In genomic region chr16:67504190-67505021, GRCh38 we compare ENCODE assay signal across 10 cellular contexts. TPM values are rescaled to one million over a fixed set of nuclear protein-coding genes. Genes with fewer than 3 reads are reported as not detected.
DNase-seq lines count a peak whose midpoint lies in the region; ATAC-seq lines count a peak whose summit lies in the region.
"Had no signal": no experiment of that assay in that cellular context is flagged by ENCODE, and none has a peak within 500 bp of the region (broad histone marks: within the 10 kb centered on the region; RNA-seq: fewer than 3 reads in every experiment).

No MANE protein-coding gene starts in this region.

- no peaks in the 10 kb centered on the region for H3K9me3 ChIP-seq in BLaER1

- peaks cover 2% of the 10 kb centered on the region for H3K36me3 Mint-ChIP-seq in activated CD4-positive, alpha-beta memory T cell treated with anti-CD3 and anti-CD28 coated beads for 36 hours

- H3K27ac ChIP-seq in BLaER1, result peak overlapping the region; percentile 68; the same call in 1 of the 2 replicates

- no peaks in the 10 kb centered on the region for H3K27me3 ChIP-seq in BLaER1

- H3K9ac ChIP-seq in BLaER1, result 0 out of 2 replicates have a peak overlapping the region, but pooled peaks have one; percentile 48

- peak; percentile 76 for DNase-seq in activated CD4-positive, alpha-beta memory T cell treated with anti-CD3 and anti-CD28 coated beads for 36 hours
- DNase-seq in left colon (peak; percentile 62 to 80), GOT3 (lab: John Stamatoyannopoulos, UW) (no peak), retina (no peak), medulla oblongata (ENCODE audit: extremely low spot score) (no peak)

- POLR2A ChIA-PET in activated CD4-positive, alpha-beta memory T cell treated with anti-CD3 and anti-CD28 coated beads for 36 hours (lab: Charles Lee), result no interaction called here

- peak overlapping the region; percentile 72 for H3K4me2 ChIP-seq in BLaER1

- H3K4me3 ChIP-seq in BLaER1, result no peak overlapping the region

- H4K20me1 ChIP-seq in BLaER1, result no peaks in the 10 kb centered on the region

- H3K4me3 Mint-ChIP-seq in activated CD4-positive, alpha-beta memory T cell treated with anti-CD3 and anti-CD28 coated beads for 36 hours, result no peak overlapping the region

- intact Hi-C loops in activated CD4-positive, alpha-beta memory T cell treated with anti-CD3 and anti-CD28 coated beads for 36 hours (cut with micrococcal nuclease), result loop anchor here (1.0 kb wide), 1 partner anchor 17 kb away; no protein-coding TSS in a partner anchor
- intact Hi-C loops in left colon (cut with DNase I, micrococcal nuclease), result no loop called here

- CTCF ChIA-PET in activated CD4-positive, alpha-beta memory T cell treated with anti-CD3 and anti-CD28 coated beads for 36 hours (lab: Charles Lee), result interaction anchor here (0.8 to 1.7 kb wide), 5 partner anchors 11 to 43 kb away, joined by 4 to 9 read pairs (median 5); no protein-coding TSS in a partner anchor

- H3K27me3 Mint-ChIP-seq in activated CD4-positive, alpha-beta memory T cell treated with anti-CD3 and anti-CD28 coated beads for 36 hours, result no peaks in the 10 kb centered on the region

- H3K4me1 ChIP-seq in BLaER1, result peaks cover 26% of the 10 kb centered on the region

- H3K4me1 Mint-ChIP-seq in activated CD4-positive, alpha-beta memory T cell treated with anti-CD3 and anti-CD28 coated beads for 36 hours (ENCODE audit: low read depth), result peaks cover 42% of the 10 kb centered on the region

- no peaks in the 10 kb centered on the region for H3K9me3 Mint-ChIP-seq in activated CD4-positive, alpha-beta memory T cell treated with anti-CD3 and anti-CD28 coated beads for 36 hours

- peak overlapping the region; percentile 82 for H3K27ac Mint-ChIP-seq in activated CD4-positive, alpha-beta memory T cell treated with anti-CD3 and anti-CD28 coated beads for 36 hours

- ATAC-seq in HG03108 (IDR thresholded peaks at IDR 0.05; ENCODE audit: unreplicated experiment), result peak; percentile 75
- peak; percentile 99 for ATAC-seq in left colon
- ATAC-seq in HG03175 (IDR thresholded peaks at IDR 0.05; ENCODE audit: unreplicated experiment), result no peak

- peaks cover 7% of the 10 kb centered on the region; the same call in 1 of the 2 replicates for H3K36me3 ChIP-seq in BLaER1

RNA-seq across cellular contexts. Expression of gene AGRP, which starts 21.1 kb away (rescaled TPM):
- not detected for total RNA-seq in activated CD4-positive, alpha-beta memory T cell treated with anti-CD3 and anti-CD28 coated beads for 36 hours
- total RNA-seq in left colon, result not detected
- total RNA-seq: glomerular endothelial cell; T-helper 2 cell treated with Interferon-gamma antibody and Interleukin-4, amounts not matched to agents 100 ng/mL and 5 ng/mL, for 36 hours had no signal

RNA-seq across cellular contexts. Expression of gene ATP6V0D1, which starts 23.4 kb away (rescaled TPM):
- total RNA-seq in activated CD4-positive, alpha-beta memory T cell treated with anti-CD3 and anti-CD28 coated beads for 36 hours, result 10 to 100 TPM; 25.0 to 26.3 TPM
- total RNA-seq in left colon, result 100 to 1,000 TPM; 226 to 297 TPM

RNA-seq across cellular contexts. Expression of gene RIPOR1, which starts 24.2 kb away (rescaled TPM):
- total RNA-seq in activated CD4-positive, alpha-beta memory T cell treated with anti-CD3 and anti-CD28 coated beads for 36 hours, result 10 to 100 TPM; 33.4 to 37.9 TPM
- 10 to 100 TPM; 14.4 to 22.4 TPM for total RNA-seq in left colon

RNA-seq across cellular contexts. Expression of gene CTCF, which starts 57.9 kb away (rescaled TPM):
- 10 to 100 TPM; 48.9 to 51.5 TPM for total RNA-seq in activated CD4-positive, alpha-beta memory T cell treated with anti-CD3 and anti-CD28 coated beads for 36 hours
- 10 to 100 TPM; 37.0 to 42.2 TPM for total RNA-seq in left colon

Comparison
In these comparisons a context has a peak if more than half of its experiments do, and no peak if none do; other contexts are left out.
1. DNase-seq: peak in activated CD4-positive, alpha-beta memory T cell treated with anti-CD3 and anti-CD28 coated beads for 36 hours (single experiment) and left colon (2 of 2); none in GOT3 (single experiment), retina (single experiment) and medulla oblongata (single experiment).
2. RNA of gene ATP6V0D1, which starts 23.4 kb away (total RNA-seq): 226 to 297 TPM in left colon; 25.0 to 26.3 TPM in activated CD4-positive, alpha-beta memory T cell treated with anti-CD3 and anti-CD28 coated beads for 36 hours; every median in the first group is over 4 times any median in the second.